8 cellular contexts compared by ENCODE assay signal in the genomic region with DNA sequence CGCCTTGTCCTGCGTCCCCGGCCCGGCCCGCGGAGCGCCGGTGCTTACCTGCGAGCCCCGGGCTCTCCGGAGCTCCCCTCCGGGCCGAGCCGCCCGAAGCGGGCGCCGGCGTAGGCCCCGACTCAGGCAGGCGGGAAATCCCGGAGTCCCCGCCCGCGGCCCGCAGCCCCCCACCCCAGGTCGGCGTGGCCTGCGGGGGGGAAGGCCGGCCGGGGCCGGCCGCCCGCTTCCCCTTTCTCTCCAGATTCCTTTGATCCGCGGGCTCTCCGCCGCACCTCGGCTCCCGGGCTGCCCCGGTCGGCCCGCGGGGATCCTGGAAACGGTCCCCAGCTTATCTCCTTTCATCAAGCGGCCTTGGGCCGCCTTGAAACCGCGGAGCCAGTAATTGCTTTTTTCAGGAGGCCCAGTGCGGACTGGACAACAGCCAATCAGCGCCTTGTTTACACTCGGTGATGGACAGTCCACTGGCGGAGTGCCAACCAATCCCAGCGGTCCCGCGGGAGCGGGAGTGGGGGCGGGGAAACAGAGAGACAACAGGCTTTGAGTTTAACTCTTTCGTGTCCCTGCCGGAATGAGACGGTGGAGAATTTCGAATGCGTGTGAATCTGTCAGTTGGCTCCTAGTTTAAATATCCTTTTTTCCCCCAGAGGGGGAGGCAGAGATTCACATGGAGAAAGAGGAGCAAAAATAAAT. TPM values are rescaled to one million over a fixed set of nuclear protein-coding genes. Genes with fewer than 3 reads are reported as not detected.
DNase-seq lines count a peak whose midpoint lies in the region; ATAC-seq and FAIRE-seq lines count a peak whose summit lies in the region.

No MANE protein-coding gene starts in this region.

- FAIRE-seq in islet of Langerhans (lab: Jason Lieb, UNC), result peak; percentile 87

- H3K36me3 ChIP-seq in skeletal muscle tissue (ENCODE audit: control insufficient read depth in 3 of 3, insufficient read depth in 3 of 3, low read length in 3 of 3), result peaks cover 0 to 3% (median 3%) of the 10 kb centered on the region in 3 donors

- no peaks in the 10 kb centered on the region for H3K9me3 ChIP-seq in skeletal muscle tissue (ENCODE audit: control insufficient read depth in 3 of 3, low read length in 3 of 3)

- H3K27me3 ChIP-seq in skeletal muscle tissue (ENCODE audit: control insufficient read depth in 3 of 3, insufficient read depth in 3 of 3, low read length in 3 of 3), result peaks cover 0 to 7% (median 0%) of the 10 kb centered on the region in 3 donors

- H3K9ac ChIP-seq in skeletal muscle tissue (ENCODE audit: low read depth in 1 of 3, low read length in 3 of 3), result peak overlapping the region; percentile 85 to 96 (median 92)

- H3K4me3 ChIP-seq in skeletal muscle tissue (ENCODE audit: low read length in 3 of 3), result peak overlapping the region; percentile 69 to 77 (median 71)

- H3K27ac ChIP-seq in skeletal muscle tissue (ENCODE audit: low read depth, low read length), result peak overlapping the region; percentile 92

- DNase-seq in activated CD4-positive, alpha-beta T cell treated with anti-CD3 and anti-CD28 coated beads for 48 hours, result peak; percentile 94
- no peak for DNase-seq in activated CD4-positive, alpha-beta T cell treated with anti-CD3 and anti-CD28 coated beads for 1 hour
- peak; percentile 100 for DNase-seq in NCI-H1436 (lab: John Stamatoyannopoulos, UW)
- peak; percentile 97 to 98 for DNase-seq in SW 1271 (lab: John Stamatoyannopoulos, UW)
- peak; percentile 96 for DNase-seq in cerebellum (ENCODE audit: low spot score)

- peaks cover 45 to 72% (median 46%) of the 10 kb centered on the region in 3 donors for H3K4me1 ChIP-seq in skeletal muscle tissue (ENCODE audit: control insufficient read depth in 3 of 3, insufficient read depth in 3 of 3, low read length in 3 of 3)

- ATAC-seq in GM18907 (IDR thresholded peaks at IDR 0.05; ENCODE audit: unreplicated experiment), result no peak

RNA-seq across cellular contexts. Expression of gene BAHCC1, which starts 1.4 kb away (rescaled TPM):
- total RNA-seq in cerebellum (20.5 TPM), skeletal muscle tissue (8.4 TPM)
